In the genomic region with DNA sequence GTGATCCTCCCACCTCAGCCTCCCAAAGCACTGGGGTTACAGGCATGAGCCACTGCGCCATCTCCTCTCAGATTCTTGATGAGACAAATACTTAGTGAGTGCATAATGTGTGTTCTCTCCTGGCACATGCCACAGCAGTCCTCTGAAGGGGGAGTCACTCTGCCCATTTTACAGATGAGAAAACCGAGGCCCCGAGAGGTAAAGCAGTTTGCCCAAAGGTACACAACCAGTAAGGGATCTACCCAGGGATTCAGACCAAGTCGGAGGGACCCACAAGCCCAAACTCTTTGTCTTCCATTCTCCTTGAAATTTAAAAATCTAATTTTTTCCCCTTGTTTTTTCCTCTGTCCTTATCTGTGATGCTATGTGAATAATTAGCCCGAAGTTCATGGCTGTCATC, we compare ENCODE assay signal across 39 cellular contexts. TPM values are rescaled to one million over a fixed set of nuclear protein-coding genes. Genes with fewer than 3 reads are reported as not detected.
"Had no signal": no experiment of that assay in that cellular context is flagged by ENCODE, and none has a peak within 500 bp of the region (broad histone marks: within the 10 kb centered on the region; RNA-seq: fewer than 3 reads in every experiment).

No MANE protein-coding gene starts in this region.

- H3K4me1 ChIP-seq: breast epithelium had no signal

- H3K27ac ChIP-seq: body of pancreas, brain microvascular endothelial cell, breast epithelium, WERI-Rb-1 had no signal

- H3K27me3 Mint-ChIP-seq: activated CD4-positive, alpha-beta memory T cell treated with anti-CD3 and anti-CD28 coated beads, Interleukin-2, amount 10 ng/mL, durations not matched to agents 7 days and 5 days; activated CD4-positive, alpha-beta T cell treated with anti-CD3 and anti-CD28 coated beads for 36 hours; activated CD4-positive, alpha-beta T cell treated with anti-CD3 and anti-CD28 coated beads, Interleukin-2, amount 10 ng/mL, durations not matched to agents 7 days and 5 days; activated CD8-positive, alpha-beta memory T cell treated with anti-CD3 and anti-CD28 coated beads, Interleukin-2, amount 10 ng/mL, durations not matched to agents 7 days and 5 days; activated naive CD4-positive, alpha-beta T cell treated with anti-CD3 and anti-CD28 coated beads, Interleukin-2, amount 10 ng/mL, durations not matched to agents 7 days and 5 days; activated naive CD4-positive, alpha-beta T cell treated with anti-CD3 and anti-CD28 coated beads, Interleukin-2, amount 50 U/mL, for 24 hours; activated naive CD8-positive, alpha-beta T cell; activated naive CD8-positive, alpha-beta T cell treated with anti-CD3 and anti-CD28 coated beads, Interleukin-2, amount 10 ng/mL, durations not matched to agents 7 days and 5 days had no signal

- H3K9me3 ChIP-seq: adrenal gland, body of pancreas, breast epithelium had no signal

- H3K36me3 Mint-ChIP-seq: activated CD8-positive, alpha-beta memory T cell treated with anti-CD3 and anti-CD28 coated beads, Interleukin-2, amount 10 ng/mL, durations not matched to agents 7 days and 5 days; activated naive CD4-positive, alpha-beta T cell treated with anti-CD3 and anti-CD28 coated beads, Interleukin-2, amount 10 ng/mL, durations not matched to agents 7 days and 5 days had no signal

- H3K4me3 Mint-ChIP-seq: activated CD4-positive, alpha-beta memory T cell treated with anti-CD3 and anti-CD28 coated beads, Interleukin-2, amount 10 ng/mL, durations not matched to agents 7 days and 5 days; activated CD4-positive, alpha-beta T cell treated with anti-CD3 and anti-CD28 coated beads for 36 hours; activated CD4-positive, alpha-beta T cell treated with anti-CD3 and anti-CD28 coated beads, Interleukin-2, amount 10 ng/mL, durations not matched to agents 7 days and 5 days; activated CD8-positive, alpha-beta memory T cell treated with anti-CD3 and anti-CD28 coated beads, Interleukin-2, amount 10 ng/mL, durations not matched to agents 7 days and 5 days; activated CD8-positive, alpha-beta T cell treated with anti-CD3 and anti-CD28 coated beads, Interleukin-2, amount 10 ng/mL, durations not matched to agents 7 days and 5 days; activated naive CD4-positive, alpha-beta T cell treated with anti-CD3 and anti-CD28 coated beads, Interleukin-2, amount 10 ng/mL, durations not matched to agents 7 days and 5 days; activated naive CD4-positive, alpha-beta T cell treated with anti-CD3 and anti-CD28 coated beads, Interleukin-2, amount 50 U/mL, for 24 hours; activated naive CD8-positive, alpha-beta T cell; activated naive CD8-positive, alpha-beta T cell treated with anti-CD3 and anti-CD28 coated beads, Interleukin-2, amount 10 ng/mL, durations not matched to agents 7 days and 5 days; activated T-cell treated with anti-CD3 and anti-CD28 coated beads, Interleukin-2, amount 50 U/mL, for 4 hours; T-helper 1 cell treated with Interleukin-12 subunit alpha and Interleukin-12 subunit beta and Interleukin-4 antibody, amounts not matched to agents 30 μg/mL and 1 μg/mL, for 36 hours; T-helper 2 cell treated with Interferon-gamma antibody and Interleukin-4, amounts not matched to agents 5 μg/mL and 100 μg/mL, for 36 hours; WTC11 had no signal

- DNase-seq: activated CD4-positive, alpha-beta memory T cell treated with anti-CD3 and anti-CD28 coated beads, Interleukin-2, amount 10 ng/mL, durations not matched to agents 7 days and 5 days; activated CD4-positive, alpha-beta T cell treated with anti-CD3 and anti-CD28 coated beads for 1 hour; activated CD4-positive, alpha-beta T cell treated with anti-CD3 and anti-CD28 coated beads for 36 hours; activated CD4-positive, alpha-beta T cell treated with anti-CD3 and anti-CD28 coated beads for 48 hours; activated CD4-positive, alpha-beta T cell treated with anti-CD3 and anti-CD28 coated beads, Interleukin-2, amount 10 ng/mL, durations not matched to agents 7 days and 5 days; activated CD4-positive, alpha-beta T cell treated with anti-CD3 and anti-CD28 coated beads, Interleukin-2, amount 50 U/mL, for 48 hours; activated CD4-positive, CD25-positive, alpha-beta regulatory T cell; activated CD8-positive, alpha-beta memory T cell treated with anti-CD3 and anti-CD28 coated beads for 24 hours; activated CD8-positive, alpha-beta memory T cell treated with anti-CD3 and anti-CD28 coated beads, Interleukin-2, amount 10 ng/mL, durations not matched to agents 7 days and 5 days; activated CD8-positive, alpha-beta memory T cell treated with anti-CD3 and anti-CD28 coated beads, Interleukin-2, amount 50 U/mL, for 48 hours; activated CD8-positive, alpha-beta T cell treated with anti-CD3 and anti-CD28 coated beads, Interleukin-2, amount 10 ng/mL, durations not matched to agents 7 days and 5 days; activated effector memory CD4-positive, alpha-beta T cell treated with Interleukin-2 at 50 U/mL for 16 hours; activated gamma-delta T cell; activated naive CD4-positive, alpha-beta T cell treated with anti-CD3 and anti-CD28 coated beads, Interleukin-2, amount 10 ng/mL, durations not matched to agents 7 days and 5 days; activated naive CD4-positive, alpha-beta T cell treated with Interleukin-2 at 50 U/mL for 16 hours; activated naive CD8-positive, alpha-beta T cell treated with anti-CD3 and anti-CD28 coated beads, Interleukin-2, amount 10 ng/mL, durations not matched to agents 7 days and 5 days; activated T-cell treated with anti-CD3 and anti-CD28 coated beads, Interleukin-2, amount 50 U/mL, for 4 hours; amniotic stem cell; aorta; body of pancreas; brain microvascular endothelial cell; central memory CD4-positive, alpha-beta T cell; SW 1271; T-helper 1 cell; T-helper 2 cell; T-helper 9 cell; WERI-Rb-1 had no signal

- FAIRE-seq: astrocyte, TTC549 had no signal

- H3K4me3 ChIP-seq: adrenal gland, body of pancreas, breast epithelium had no signal

- H3K36me3 ChIP-seq: brain microvascular endothelial cell, breast epithelium had no signal

- ATAC-seq: activated CD4-positive, alpha-beta T cell treated with anti-CD3 and anti-CD28 coated beads for 36 hours; activated CD4-positive, CD25-positive, alpha-beta regulatory T cell treated with anti-CD3 and anti-CD28 coated beads, Interleukin-2, amount 50 U/mL, for 24 hours; activated CD8-positive, alpha-beta memory T cell treated with anti-CD3 and anti-CD28 coated beads, Interleukin-2, amount 10 ng/mL, durations not matched to agents 7 days and 5 days; activated CD8-positive, alpha-beta T cell treated with anti-CD3 and anti-CD28 coated beads, Interleukin-2, amount 10 ng/mL, durations not matched to agents 7 days and 5 days; activated T-cell treated with anti-CD3 and anti-CD28 coated beads, Interleukin-2, amount 50 U/mL, for 4 hours; body of pancreas; WTC11 had no signal

- H3K27ac Mint-ChIP-seq: activated CD4-positive, alpha-beta memory T cell treated with anti-CD3 and anti-CD28 coated beads, Interleukin-2, amount 10 ng/mL, durations not matched to agents 7 days and 5 days; activated CD4-positive, alpha-beta T cell treated with anti-CD3 and anti-CD28 coated beads for 36 hours; activated CD4-positive, alpha-beta T cell treated with anti-CD3 and anti-CD28 coated beads, Interleukin-2, amount 10 ng/mL, durations not matched to agents 7 days and 5 days; activated CD8-positive, alpha-beta memory T cell treated with anti-CD3 and anti-CD28 coated beads, Interleukin-2, amount 10 ng/mL, durations not matched to agents 7 days and 5 days; activated CD8-positive, alpha-beta T cell treated with anti-CD3 and anti-CD28 coated beads, Interleukin-2, amount 10 ng/mL, durations not matched to agents 7 days and 5 days; activated naive CD4-positive, alpha-beta T cell treated with anti-CD3 and anti-CD28 coated beads, Interleukin-2, amount 10 ng/mL, durations not matched to agents 7 days and 5 days; activated naive CD4-positive, alpha-beta T cell treated with anti-CD3 and anti-CD28 coated beads, Interleukin-2, amount 50 U/mL, for 24 hours; activated naive CD8-positive, alpha-beta T cell; activated naive CD8-positive, alpha-beta T cell treated with anti-CD3 and anti-CD28 coated beads, Interleukin-2, amount 10 ng/mL, durations not matched to agents 7 days and 5 days; activated T-helper 2 cell treated with anti-CD3 and anti-CD28 coated beads, Interferon-gamma antibody, Interleukin-2, Interleukin-4, amounts not matched to agents 10 μg/mL and 5 μg/mL and 100 μg/mL, durations not matched to agents 14 hours and 24 hours and 36 hours; T-helper 1 cell treated with Interleukin-12 subunit alpha and Interleukin-12 subunit beta and Interleukin-4 antibody, amounts not matched to agents 30 μg/mL and 1 μg/mL, for 36 hours; T-helper 2 cell treated with Interferon-gamma antibody and Interleukin-4, amounts not matched to agents 5 μg/mL and 100 μg/mL, for 36 hours; WTC11 had no signal

- H3K27me3 ChIP-seq: adrenal gland, body of pancreas, brain microvascular endothelial cell, breast epithelium had no signal

- H3K9me3 Mint-ChIP-seq: activated CD4-positive, alpha-beta memory T cell treated with anti-CD3 and anti-CD28 coated beads, Interleukin-2, amount 10 ng/mL, durations not matched to agents 7 days and 5 days; activated CD4-positive, alpha-beta T cell treated with anti-CD3 and anti-CD28 coated beads, Interleukin-2, amount 10 ng/mL, durations not matched to agents 7 days and 5 days; activated naive CD4-positive, alpha-beta T cell treated with anti-CD3 and anti-CD28 coated beads, Interleukin-2, amount 10 ng/mL, durations not matched to agents 7 days and 5 days; activated naive CD4-positive, alpha-beta T cell treated with anti-CD3 and anti-CD28 coated beads, Interleukin-2, amount 50 U/mL, for 24 hours; activated naive CD8-positive, alpha-beta T cell treated with anti-CD3 and anti-CD28 coated beads, Interleukin-2, amount 10 ng/mL, durations not matched to agents 7 days and 5 days; activated T-cell treated with anti-CD3 and anti-CD28 coated beads, Interleukin-2, amount 50 U/mL, for 4 hours; activated T-helper 2 cell treated with anti-CD3 and anti-CD28 coated beads, Interferon-gamma antibody, Interleukin-2, Interleukin-4, amounts not matched to agents 10 μg/mL and 5 μg/mL and 100 μg/mL, durations not matched to agents 14 hours and 24 hours and 36 hours; T-helper 1 cell treated with Interleukin-12 subunit alpha and Interleukin-12 subunit beta and Interleukin-4 antibody, amounts not matched to agents 30 μg/mL and 1 μg/mL, for 36 hours; T-helper 2 cell treated with Interferon-gamma antibody and Interleukin-4, amounts not matched to agents 5 μg/mL and 100 μg/mL, for 36 hours; WTC11 had no signal

RNA-seq across cellular contexts. Expression of a gene that starts 39.0 kb away (rescaled TPM):
- total RNA-seq: activated CD4-positive, alpha-beta memory T cell treated with anti-CD3 and anti-CD28 coated beads, Interleukin-2, amount 10 ng/mL, durations not matched to agents 7 days and 5 days; activated CD4-positive, alpha-beta T cell treated with anti-CD3 and anti-CD28 coated beads for 36 hours; activated CD4-positive, alpha-beta T cell treated with anti-CD3 and anti-CD28 coated beads, Interleukin-2, amount 10 ng/mL, durations not matched to agents 7 days and 5 days; activated CD8-positive, alpha-beta memory T cell treated with anti-CD3 and anti-CD28 coated beads, Interleukin-2, amount 10 ng/mL, durations not matched to agents 7 days and 5 days; activated CD8-positive, alpha-beta T cell treated with anti-CD3 and anti-CD28 coated beads, Interleukin-2, amount 10 ng/mL, durations not matched to agents 7 days and 5 days; activated T-helper 2 cell treated with anti-CD3 and anti-CD28 coated beads, Interferon-gamma antibody, Interleukin-2, Interleukin-4, amounts not matched to agents 10 μg/mL and 5 μg/mL and 100 μg/mL, durations not matched to agents 14 hours and 24 hours and 36 hours; astrocyte; cerebellum had no signal

RNA-seq across cellular contexts. Expression of a gene that starts 57.5 kb away (rescaled TPM):
- total RNA-seq: activated CD4-positive, alpha-beta memory T cell treated with anti-CD3 and anti-CD28 coated beads, Interleukin-2, amount 10 ng/mL, durations not matched to agents 7 days and 5 days had no signal
